ENCODE assay signal across 8 cellular contexts in genomic region chr20:57397693-57398108, GRCh38. TPM values are rescaled to one million over a fixed set of nuclear protein-coding genes. Genes with fewer than 3 reads are reported as not detected.
A peak's percentile ranks its signal among the peaks of the same experiment; 100 is the strongest.
DNase-seq lines count a peak whose midpoint lies in the region; ATAC-seq and TF ChIP-seq lines count a peak whose summit lies in the region.

No MANE protein-coding gene starts in this region.

- peaks cover 83 to 99% (median 90%) of the 10 kb centered on the region in 3 donors for H3K4me1 Mint-ChIP-seq in CD8-positive, alpha-beta memory T cell

- DNase-seq in CD8-positive, alpha-beta memory T cell: peak; percentile 52 to 87 (median 73)
- DNase-seq in activated CD4-positive, alpha-beta T cell treated with anti-CD3 and anti-CD28 coated beads, Interleukin-2, amount 50 U/mL, for 1 hour: peak; percentile 69
- DNase-seq in cardiac muscle cell (ENCODE audit: low read depth in 1 of 2, low spot score in 1 of 2): no peak
- DNase-seq in stimulated activated naive CD4-positive, alpha-beta T cell (lab: John Stamatoyannopoulos, UW): peak; percentile 60 to 92 (median 76)
- DNase-seq in NCI-H2029 (lab: John Stamatoyannopoulos, UW): no peak
- no peak for DNase-seq in NCI-H526 treated with DMSO at 0.1 percent for 48 hours (lab: John Stamatoyannopoulos, UW)
- DNase-seq in AG08396 (ENCODE audit: low spot score): no peak

- H3K36me3 Mint-ChIP-seq in CD8-positive, alpha-beta memory T cell: peaks cover 16 to 94% (median 21%) of the 10 kb centered on the region in 3 donors

- peaks cover 77% of the 10 kb centered on the region for H3K36me3 ChIP-seq in CD8-positive, alpha-beta memory T cell (ENCODE audit: insufficient read depth, low read length)
- peaks cover 85% of the 10 kb centered on the region for H3K36me3 ChIP-seq in cardiac muscle cell

- peaks cover 95% of the 10 kb centered on the region for H3K4me1 ChIP-seq in CD8-positive, alpha-beta memory T cell (ENCODE audit: insufficient read depth, low read length)
- H3K4me1 ChIP-seq in cardiac muscle cell (ENCODE audit: low read depth): peaks cover 72% of the 10 kb centered on the region

- peak; percentile 1 for ATAC-seq in HG02763 (IDR thresholded peaks at IDR 0.05; ENCODE audit: unreplicated experiment)

- no peaks in the 10 kb centered on the region for H3K9me3 ChIP-seq in CD8-positive, alpha-beta memory T cell (ENCODE audit: low read length)
- no peaks in the 10 kb centered on the region for H3K9me3 ChIP-seq in cardiac muscle cell (ENCODE audit: low read depth)

- peaks cover 0 to 3% (median 0%) of the 10 kb centered on the region in 5 donors for H3K9me3 Mint-ChIP-seq in CD8-positive, alpha-beta memory T cell

- H3K27me3 Mint-ChIP-seq in CD8-positive, alpha-beta memory T cell: peaks cover 0 to 25% of the 10 kb centered on the region in 2 donors

- no peaks in the 10 kb centered on the region for H3K27me3 ChIP-seq in CD8-positive, alpha-beta memory T cell (ENCODE audit: insufficient read depth, low read length, poor library complexity, severe bottlenecking)
- no peaks in the 10 kb centered on the region for H3K27me3 ChIP-seq in cardiac muscle cell

- H3K27ac ChIP-seq in CD8-positive, alpha-beta memory T cell (ENCODE audit: low read depth, low read length): peak overlapping the region; percentile 76
- peak overlapping the region; percentile 93 for H3K27ac ChIP-seq in cardiac muscle cell

- H3K4me3 ChIP-seq in CD8-positive, alpha-beta memory T cell (ENCODE audit: low read length): peak overlapping the region; percentile 56
- H3K4me3 ChIP-seq in cardiac muscle cell: no peak overlapping the region

- H3K4me3 Mint-ChIP-seq in CD8-positive, alpha-beta memory T cell: peak overlapping the region; percentile 75 to 91 (median 82)

- POLR2A ChIA-PET in CD8-positive, alpha-beta memory T cell (lab: Charles Lee): interaction anchor here (0.5 to 3.1 kb wide), 14 partner anchors 8 to 1255 kb away, joined by 3 to 33 read pairs (median 4); partner anchors contain the start of gene ZBP1

- CTCF ChIA-PET in CD8-positive, alpha-beta memory T cell (lab: Charles Lee): interaction anchor here (0.8 to 7.5 kb wide), 17 partner anchors 9 to 222 kb away, joined by 3 to 67 read pairs (median 7); partner anchors contain the start of genes RBM38 and ZBP1

- peak overlapping the region; percentile 95 to 100 (median 98) for H3K27ac Mint-ChIP-seq in CD8-positive, alpha-beta memory T cell

- no peak for TF ChIP-seq CTCF in cardiac muscle cell (IDR thresholded peaks at IDR 0.05; ENCODE audit: low read depth, low read length)

RNA-seq across cellular contexts. Expression of gene RBM38, which starts 6.5 kb away (rescaled TPM):
- 100 to 1,000 TPM; 101 to 107 TPM for total RNA-seq in CD8-positive, alpha-beta memory T cell
- polyA plus RNA-seq in CD8-positive, alpha-beta memory T cell: 94.4 TPM
- 420 and 625 TPM in 2 replicates for total RNA-seq in cardiac muscle cell
- polyA plus RNA-seq in cardiac muscle cell: 404 and 626 TPM in 2 replicates

RNA-seq across cellular contexts. Expression of gene RAE1, which starts 46.6 kb away (rescaled TPM):
- 10 to 100 TPM; 50.2 to 52.8 TPM for total RNA-seq in CD8-positive, alpha-beta memory T cell
- polyA plus RNA-seq in CD8-positive, alpha-beta memory T cell: 40.7 TPM
- total RNA-seq in cardiac muscle cell: 34.2 and 46.1 TPM in 2 replicates
- 72.4 and 74.1 TPM in 2 replicates for polyA plus RNA-seq in cardiac muscle cell

Comparison
In these comparisons a context has a peak if more than half of its experiments do, and no peak if none do; other contexts are left out.
1. DNase-seq: peak in CD8-positive, alpha-beta memory T cell (5 of 5), activated CD4-positive, alpha-beta T cell treated with anti-CD3 and anti-CD28 coated beads, Interleukin-2, amount 50 U/mL, for 1 hour (single experiment) and stimulated activated naive CD4-positive, alpha-beta T cell (6 of 6); none in cardiac muscle cell (0 of 2), NCI-H2029 (single experiment), NCI-H526 treated with DMSO at 0.1 percent for 48 hours (single experiment) and AG08396 (single experiment).